In genomic region chr6:13012977-13013680, GRCh38 we compare ENCODE assay signal across 7 cellular contexts.
DNase-seq lines count a peak whose midpoint lies in the region; ATAC-seq, FAIRE-seq and TF ChIP-seq lines count a peak whose summit lies in the region.

No MANE protein-coding gene starts in this region.

- peaks cover 6% of the 10 kb centered on the region for H3K4me1 Mint-ChIP-seq in activated CD8-positive, alpha-beta T cell treated with anti-CD3 and anti-CD28 coated beads, Interleukin-2, amount 10 ng/mL, durations not matched to agents 7 days and 5 days (ENCODE audit: low read depth)

- peak overlapping the region; percentile 57 for H3K4me3 Mint-ChIP-seq in activated CD8-positive, alpha-beta T cell treated with anti-CD3 and anti-CD28 coated beads, Interleukin-2, amount 10 ng/mL, durations not matched to agents 7 days and 5 days

- CTCF ChIA-PET in activated CD8-positive, alpha-beta T cell treated with anti-CD3 and anti-CD28 coated beads, Interleukin-2, amount 10 ng/mL, durations not matched to agents 7 days and 5 days (lab: Charles Lee): no interaction called here

- H3K9me3 ChIP-seq in HUES6 (ENCODE audit: control insufficient read depth, insufficient read depth, low read depth, low read length): no peaks in the 10 kb centered on the region
- H3K9me3 ChIP-seq in gastrocnemius medialis: no peaks in the 10 kb centered on the region

- H3K27ac Mint-ChIP-seq in activated CD8-positive, alpha-beta T cell treated with anti-CD3 and anti-CD28 coated beads, Interleukin-2, amount 10 ng/mL, durations not matched to agents 7 days and 5 days: no peak overlapping the region

- TF ChIP-seq POLR2A in gastrocnemius medialis (IDR thresholded peaks at IDR 0.05) (no peak), GM12891 (IDR thresholded peaks at IDR 0.05; ENCODE audit: low read depth, low read length) (no peak)

- H3K4me1 ChIP-seq in HUES6 (ENCODE audit: control insufficient read depth, insufficient read depth, low read length) (peaks cover 4% of the 10 kb centered on the region; the same call in 1 of the 2 replicates), gastrocnemius medialis (peaks cover 0 to 7% of the 10 kb centered on the region in 2 donors)

- no peaks in the 10 kb centered on the region for H3K9me3 Mint-ChIP-seq in activated CD8-positive, alpha-beta T cell treated with anti-CD3 and anti-CD28 coated beads, Interleukin-2, amount 10 ng/mL, durations not matched to agents 7 days and 5 days (ENCODE audit: insufficient read depth)

- in situ Hi-C loops in gastrocnemius medialis (cut with MboI; ENCODE audit: low sequenced_read_pairs in 4 of 4): no loop called here

- ATAC-seq in activated CD8-positive, alpha-beta T cell treated with anti-CD3 and anti-CD28 coated beads, Interleukin-2, amount 10 ng/mL, durations not matched to agents 7 days and 5 days: peak; percentile 53
- no peak for ATAC-seq in gastrocnemius medialis
- no peak for ATAC-seq in HG03196 (IDR thresholded peaks at IDR 0.05; ENCODE audit: unreplicated experiment)
- no peak for ATAC-seq in GM21528 (IDR thresholded peaks at IDR 0.05; ENCODE audit: low FRiP score, unreplicated experiment)

- no peak for TF ChIP-seq CTCF in gastrocnemius medialis (IDR thresholded peaks at IDR 0.05 in 4 of 5, conservative IDR thresholded peaks at IDR 0.05 in 1 of 5)

- no peak overlapping the region for H3K27ac ChIP-seq in HUES6 (ENCODE audit: low read depth, low read length)
- peak overlapping the region in 2 of 4 donors; percentile 11 to 33 for H3K27ac ChIP-seq in gastrocnemius medialis

- peaks cover 66% of the 10 kb centered on the region for H3K27me3 Mint-ChIP-seq in activated CD8-positive, alpha-beta T cell treated with anti-CD3 and anti-CD28 coated beads, Interleukin-2, amount 10 ng/mL, durations not matched to agents 7 days and 5 days (ENCODE audit: low read depth)

- H3K36me3 Mint-ChIP-seq in activated CD8-positive, alpha-beta T cell treated with anti-CD3 and anti-CD28 coated beads, Interleukin-2, amount 10 ng/mL, durations not matched to agents 7 days and 5 days (ENCODE audit: low read depth): no peaks in the 10 kb centered on the region

- H3K9ac ChIP-seq in HUES6 (ENCODE audit: low read length): no peak overlapping the region

- intact Hi-C loops in gastrocnemius medialis (cut with DNase I; ENCODE audit: low total_unique reads): no loop called here

- H3K4me3 ChIP-seq in HUES6 (ENCODE audit: low read depth, low read length) (peak overlapping the region; percentile 66), gastrocnemius medialis (peak overlapping the region; percentile 41 to 57 (median 48))

- H3K27me3 ChIP-seq in HUES6 (ENCODE audit: control insufficient read depth, insufficient read depth, low read length) (peaks cover 66% of the 10 kb centered on the region), gastrocnemius medialis (peaks cover 22 to 30% (median 27%) of the 10 kb centered on the region in 3 donors)

- POLR2A ChIA-PET in activated CD8-positive, alpha-beta T cell treated with anti-CD3 and anti-CD28 coated beads, Interleukin-2, amount 10 ng/mL, durations not matched to agents 7 days and 5 days (lab: Charles Lee): no interaction called here

- FAIRE-seq in GM12891 (lab: Jason Lieb, UNC): no peak

- no peaks in the 10 kb centered on the region for H3K36me3 ChIP-seq in HUES6 (ENCODE audit: control insufficient read depth, insufficient read depth, low read length)
- H3K36me3 ChIP-seq in gastrocnemius medialis: no peaks in the 10 kb centered on the region

- DNase-seq in activated CD8-positive, alpha-beta T cell treated with anti-CD3 and anti-CD28 coated beads, Interleukin-2, amount 10 ng/mL, durations not matched to agents 7 days and 5 days: peak; percentile 23
- DNase-seq in iPS DF 4.7 (ENCODE audit: extremely low read depth, low spot score) (peak; percentile 58), gastrocnemius medialis (no peak), GM12891 (ENCODE audit: insufficient read length, low spot score) (no peak)

TF ChIP-seq in GM12891, 5 proteins besides CTCF, POLR2A, EP300 and RAD21:
- TF ChIP-seq POU2F2 (IDR thresholded peaks at IDR 0.05; ENCODE audit: low read depth, low read length) (no peak), POLR2AphosphoS5 (IDR thresholded peaks at IDR 0.05; ENCODE audit: low read depth, low read length) (no peak), SPI1 (IDR thresholded peaks at IDR 0.05; ENCODE audit: low read depth, low read length) (no peak), PAX5 (IDR thresholded peaks at IDR 0.05; ENCODE audit: insufficient read depth, low read length, severe bottlenecking) (no peak), TAF1 (IDR thresholded peaks at IDR 0.05; ENCODE audit: low read depth, low read length) (no peak)

Comparison
In these comparisons a context has a peak if more than half of its experiments do, and no peak if none do; other contexts are left out.
1. DNase-seq: peak in activated CD8-positive, alpha-beta T cell treated with anti-CD3 and anti-CD28 coated beads, Interleukin-2, amount 10 ng/mL, durations not matched to agents 7 days and 5 days (single experiment) and iPS DF 4.7 (single experiment); none in gastrocnemius medialis (0 of 2) and GM12891 (single experiment).